Comparison of ENCODE assay signal across 16 cellular contexts in the genomic region with DNA sequence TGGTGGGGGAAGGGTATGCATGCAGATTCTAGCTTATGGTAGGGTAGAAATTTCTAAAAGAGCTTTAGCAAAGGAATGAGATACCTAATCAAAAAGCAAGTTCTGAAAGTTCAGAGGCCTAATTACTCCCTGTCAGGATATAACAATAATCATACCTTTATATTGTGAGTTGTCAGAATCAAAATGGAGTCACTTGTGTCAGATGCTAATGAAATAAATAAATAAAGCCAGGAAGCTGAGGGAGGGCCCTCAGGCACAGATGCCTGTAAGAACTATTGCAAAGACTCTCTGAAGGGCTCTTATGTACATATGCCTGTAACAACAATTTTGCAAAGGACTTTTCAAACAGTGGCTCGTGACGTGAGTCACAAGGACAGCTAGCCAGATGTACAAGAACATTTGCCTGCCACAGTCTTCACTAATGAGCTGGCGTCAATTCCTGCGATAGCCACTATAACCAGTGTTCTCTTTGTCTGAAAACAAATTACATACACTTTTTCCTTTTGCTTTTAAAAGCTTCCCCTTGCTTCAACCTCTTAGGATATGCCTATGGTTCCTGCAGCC. TPM values are rescaled to one million over a fixed set of nuclear protein-coding genes. Genes with fewer than 3 reads are reported as not detected.
DNase-seq lines count a peak whose midpoint lies in the region; ATAC-seq and TF ChIP-seq lines count a peak whose summit lies in the region.
"Had no signal": no experiment of that assay in that cellular context is flagged by ENCODE, and none has a peak within 500 bp of the region (broad histone marks: within the 10 kb centered on the region; RNA-seq: fewer than 3 reads in every experiment).

No MANE protein-coding gene starts in this region.

- ATAC-seq in natural killer cell: peak; percentile 75 to 81 (median 80)
- no peak for ATAC-seq in natural killer cell treated with Interleukin-12 subunit alpha and Interleukin-12 subunit beta and Interleukin-15 and Interleukin-18, amount 100 ng/mL, for 72 hours

- no peaks in the 10 kb centered on the region for H3K9me3 Mint-ChIP-seq in natural killer cell
- no peaks in the 10 kb centered on the region for H3K9me3 Mint-ChIP-seq in natural killer cell treated with Interleukin-12 subunit alpha and Interleukin-12 subunit beta and Interleukin-15 and Interleukin-18, amount 100 ng/mL, for 72 hours
- H3K9me3 Mint-ChIP-seq in T-helper 2 cell treated with Interferon-gamma antibody and Interleukin-4, amounts not matched to agents 5 μg/mL and 100 μg/mL, for 36 hours: no peaks in the 10 kb centered on the region

- no peaks in the 10 kb centered on the region for H3K36me3 Mint-ChIP-seq in natural killer cell
- H3K36me3 Mint-ChIP-seq in natural killer cell treated with Interleukin-12 subunit alpha and Interleukin-12 subunit beta and Interleukin-15 and Interleukin-18, amount 100 ng/mL, for 72 hours: no peaks in the 10 kb centered on the region
- H3K36me3 Mint-ChIP-seq in T-helper 2 cell treated with Interferon-gamma antibody and Interleukin-4, amounts not matched to agents 5 μg/mL and 100 μg/mL, for 36 hours (ENCODE audit: low read depth): no peaks in the 10 kb centered on the region

- TF ChIP-seq CTCF in natural killer cell (IDR thresholded peaks at IDR 0.05) (no peak), fibroblast of villous mesenchyme (IDR thresholded peaks at IDR 0.05; ENCODE audit: insufficient read depth, low read depth, low read length) (no peak)

- H3K27ac Mint-ChIP-seq in natural killer cell: peak overlapping the region; percentile 73 to 78
- no peak overlapping the region for H3K27ac Mint-ChIP-seq in natural killer cell treated with Interleukin-12 subunit alpha and Interleukin-12 subunit beta and Interleukin-15 and Interleukin-18, amount 100 ng/mL, for 72 hours
- H3K27ac Mint-ChIP-seq in T-helper 2 cell treated with Interferon-gamma antibody and Interleukin-4, amounts not matched to agents 5 μg/mL and 100 μg/mL, for 36 hours: no peak overlapping the region

- peaks cover 44 to 67% of the 10 kb centered on the region in 2 donors for H3K4me1 Mint-ChIP-seq in natural killer cell
- H3K4me1 Mint-ChIP-seq in natural killer cell treated with Interleukin-12 subunit alpha and Interleukin-12 subunit beta and Interleukin-15 and Interleukin-18, amount 100 ng/mL, for 72 hours (ENCODE audit: low read depth in 2 of 2): peaks cover 19 to 34% of the 10 kb centered on the region in 2 donors
- H3K4me1 Mint-ChIP-seq in T-helper 2 cell treated with Interferon-gamma antibody and Interleukin-4, amounts not matched to agents 5 μg/mL and 100 μg/mL, for 36 hours (ENCODE audit: low read depth): no peaks in the 10 kb centered on the region

- no peak overlapping the region for H3K4me3 Mint-ChIP-seq in natural killer cell
- H3K4me3 Mint-ChIP-seq in natural killer cell treated with Interleukin-12 subunit alpha and Interleukin-12 subunit beta and Interleukin-15 and Interleukin-18, amount 100 ng/mL, for 72 hours: no peak overlapping the region
- H3K4me3 Mint-ChIP-seq in T-helper 2 cell treated with Interferon-gamma antibody and Interleukin-4, amounts not matched to agents 5 μg/mL and 100 μg/mL, for 36 hours: no peak overlapping the region

- DNase-seq in natural killer cell: no peak
- no peak for DNase-seq in natural killer cell treated with Interleukin-12 subunit alpha and Interleukin-12 subunit beta and Interleukin-15 and Interleukin-18, amount 100 ng/mL, for 72 hours (ENCODE audit: low spot score)
- DNase-seq in RKO (ENCODE audit: low spot score): peak; percentile 5
- DNase-seq in fibroblast of villous mesenchyme (ENCODE audit: low read depth): peak; percentile 86
- DNase-seq in COLO668 (lab: John Stamatoyannopoulos, UW; ENCODE audit: unreplicated experiment): no peak
- DNase-seq in activated gamma-delta T cell treated with Interleukin-2 at 50 U/mL for 16 hours: no peak
- DNase-seq in activated CD4-positive, alpha-beta T cell treated with anti-CD3 and anti-CD28 coated beads for 1 hour: no peak
- DNase-seq in T-helper 2 cell treated with Interferon-gamma antibody and Interleukin-4, amounts not matched to agents 5 μg/mL and 100 μg/mL, for 36 hours (ENCODE audit: low spot score): no peak
- DNase-seq: activated CD8-positive, alpha-beta memory T cell treated with anti-CD3 and anti-CD28 coated beads for 24 hours; activated naive CD4-positive, alpha-beta T cell treated with Interleukin-2 at 50 U/mL for 16 hours; colonic mucosa; NCI-H526 treated with DMSO at 0.1 percent for 48 hours; SIG-M5 had no signal

- no peak overlapping the region for H3K4me3 ChIP-seq in fibroblast of villous mesenchyme (ENCODE audit: low read depth, low read length)
- H3K4me3 ChIP-seq: colonic mucosa had no signal

- no peaks in the 10 kb centered on the region for H3K27me3 Mint-ChIP-seq in natural killer cell (ENCODE audit: low read depth in 2 of 2)
- H3K27me3 Mint-ChIP-seq in natural killer cell treated with Interleukin-12 subunit alpha and Interleukin-12 subunit beta and Interleukin-15 and Interleukin-18, amount 100 ng/mL, for 72 hours: no peaks in the 10 kb centered on the region
- no peaks in the 10 kb centered on the region for H3K27me3 Mint-ChIP-seq in T-helper 2 cell treated with Interferon-gamma antibody and Interleukin-4, amounts not matched to agents 5 μg/mL and 100 μg/mL, for 36 hours (ENCODE audit: low read depth)

- intact Hi-C loops in natural killer cell (cut with micrococcal nuclease): loop anchor here (5.0 kb wide), 1 partner anchor 66 kb away; no protein-coding TSS in a partner anchor

RNA-seq across cellular contexts. Expression of gene DNASE2B, which starts 27.4 kb away (rescaled TPM):
- total RNA-seq in natural killer cell: not detected
- total RNA-seq in natural killer cell treated with Interleukin-12 subunit alpha and Interleukin-12 subunit beta and Interleukin-15 and Interleukin-18, amount 100 ng/mL, for 72 hours: not detected
- not detected in 2 replicates for total RNA-seq in fibroblast of villous mesenchyme
- total RNA-seq: H1, pulmonary artery endothelial cell, urinary bladder had no signal

Comparison
In these comparisons a context has a peak if more than half of its experiments do, and no peak if none do; other contexts are left out.
1. ATAC-seq: peak in natural killer cell (3 of 3); none in natural killer cell treated with Interleukin-12 subunit alpha and Interleukin-12 subunit beta and Interleukin-15 and Interleukin-18, amount 100 ng/mL, for 72 hours (0 of 2).
2. H3K27ac Mint-ChIP-seq: peak in natural killer cell (2 of 2); none in natural killer cell treated with Interleukin-12 subunit alpha and Interleukin-12 subunit beta and Interleukin-15 and Interleukin-18, amount 100 ng/mL, for 72 hours (0 of 2) and T-helper 2 cell treated with Interferon-gamma antibody and Interleukin-4, amounts not matched to agents 5 μg/mL and 100 μg/mL, for 36 hours (single experiment).
3. DNase-seq: peak in RKO (single experiment) and fibroblast of villous mesenchyme (single experiment); none in natural killer cell (single experiment), natural killer cell treated with Interleukin-12 subunit alpha and Interleukin-12 subunit beta and Interleukin-15 and Interleukin-18, amount 100 ng/mL, for 72 hours (single experiment), COLO668 (single experiment), activated gamma-delta T cell treated with Interleukin-2 at 50 U/mL for 16 hours (single experiment), activated CD4-positive, alpha-beta T cell treated with anti-CD3 and anti-CD28 coated beads for 1 hour (single experiment) and T-helper 2 cell treated with Interferon-gamma antibody and Interleukin-4, amounts not matched to agents 5 μg/mL and 100 μg/mL, for 36 hours (single experiment).